Comparison of ENCODE assay signal across 1 cellular context in the genomic region with DNA sequence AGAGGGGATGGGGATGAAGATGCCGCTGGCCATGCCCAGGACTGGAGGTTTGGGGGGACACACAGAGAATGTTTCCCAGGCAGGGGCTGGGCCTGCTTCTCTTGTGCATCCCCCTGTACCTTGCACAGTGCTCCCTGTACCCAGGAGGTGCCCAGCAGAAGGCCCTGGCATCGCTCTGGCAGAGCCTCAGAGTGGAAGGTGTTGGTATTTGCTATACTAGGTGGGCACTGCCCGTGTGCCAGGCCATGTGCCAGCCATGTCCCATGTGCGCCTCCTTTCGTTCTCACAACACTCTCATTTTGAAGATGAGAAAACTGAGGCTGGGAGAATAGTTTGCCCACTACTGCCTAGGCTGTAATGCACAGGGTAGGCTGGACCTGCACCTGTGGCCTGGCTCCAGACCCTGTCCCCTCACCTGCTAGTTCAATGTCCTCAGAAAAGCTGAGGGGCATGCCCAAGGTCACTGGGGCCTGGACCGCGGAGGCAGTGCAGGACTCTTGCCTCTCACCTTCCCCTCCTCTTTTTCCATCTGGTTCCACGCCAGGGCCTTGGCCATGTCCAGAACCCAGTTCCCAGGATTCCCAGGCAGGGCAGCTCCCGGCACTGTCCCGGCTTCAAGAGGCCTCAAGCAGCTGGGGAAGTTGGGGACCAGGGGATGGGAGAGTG.
TF ChIP-seq lines count a peak whose summit lies in the region.

No MANE protein-coding gene starts in this region.

TF ChIP-seq in GM23338, 12 proteins besides CTCF, POLR2A, EP300 and RAD21 (continued from another document):
- TF ChIP-seq, protein P1, sequence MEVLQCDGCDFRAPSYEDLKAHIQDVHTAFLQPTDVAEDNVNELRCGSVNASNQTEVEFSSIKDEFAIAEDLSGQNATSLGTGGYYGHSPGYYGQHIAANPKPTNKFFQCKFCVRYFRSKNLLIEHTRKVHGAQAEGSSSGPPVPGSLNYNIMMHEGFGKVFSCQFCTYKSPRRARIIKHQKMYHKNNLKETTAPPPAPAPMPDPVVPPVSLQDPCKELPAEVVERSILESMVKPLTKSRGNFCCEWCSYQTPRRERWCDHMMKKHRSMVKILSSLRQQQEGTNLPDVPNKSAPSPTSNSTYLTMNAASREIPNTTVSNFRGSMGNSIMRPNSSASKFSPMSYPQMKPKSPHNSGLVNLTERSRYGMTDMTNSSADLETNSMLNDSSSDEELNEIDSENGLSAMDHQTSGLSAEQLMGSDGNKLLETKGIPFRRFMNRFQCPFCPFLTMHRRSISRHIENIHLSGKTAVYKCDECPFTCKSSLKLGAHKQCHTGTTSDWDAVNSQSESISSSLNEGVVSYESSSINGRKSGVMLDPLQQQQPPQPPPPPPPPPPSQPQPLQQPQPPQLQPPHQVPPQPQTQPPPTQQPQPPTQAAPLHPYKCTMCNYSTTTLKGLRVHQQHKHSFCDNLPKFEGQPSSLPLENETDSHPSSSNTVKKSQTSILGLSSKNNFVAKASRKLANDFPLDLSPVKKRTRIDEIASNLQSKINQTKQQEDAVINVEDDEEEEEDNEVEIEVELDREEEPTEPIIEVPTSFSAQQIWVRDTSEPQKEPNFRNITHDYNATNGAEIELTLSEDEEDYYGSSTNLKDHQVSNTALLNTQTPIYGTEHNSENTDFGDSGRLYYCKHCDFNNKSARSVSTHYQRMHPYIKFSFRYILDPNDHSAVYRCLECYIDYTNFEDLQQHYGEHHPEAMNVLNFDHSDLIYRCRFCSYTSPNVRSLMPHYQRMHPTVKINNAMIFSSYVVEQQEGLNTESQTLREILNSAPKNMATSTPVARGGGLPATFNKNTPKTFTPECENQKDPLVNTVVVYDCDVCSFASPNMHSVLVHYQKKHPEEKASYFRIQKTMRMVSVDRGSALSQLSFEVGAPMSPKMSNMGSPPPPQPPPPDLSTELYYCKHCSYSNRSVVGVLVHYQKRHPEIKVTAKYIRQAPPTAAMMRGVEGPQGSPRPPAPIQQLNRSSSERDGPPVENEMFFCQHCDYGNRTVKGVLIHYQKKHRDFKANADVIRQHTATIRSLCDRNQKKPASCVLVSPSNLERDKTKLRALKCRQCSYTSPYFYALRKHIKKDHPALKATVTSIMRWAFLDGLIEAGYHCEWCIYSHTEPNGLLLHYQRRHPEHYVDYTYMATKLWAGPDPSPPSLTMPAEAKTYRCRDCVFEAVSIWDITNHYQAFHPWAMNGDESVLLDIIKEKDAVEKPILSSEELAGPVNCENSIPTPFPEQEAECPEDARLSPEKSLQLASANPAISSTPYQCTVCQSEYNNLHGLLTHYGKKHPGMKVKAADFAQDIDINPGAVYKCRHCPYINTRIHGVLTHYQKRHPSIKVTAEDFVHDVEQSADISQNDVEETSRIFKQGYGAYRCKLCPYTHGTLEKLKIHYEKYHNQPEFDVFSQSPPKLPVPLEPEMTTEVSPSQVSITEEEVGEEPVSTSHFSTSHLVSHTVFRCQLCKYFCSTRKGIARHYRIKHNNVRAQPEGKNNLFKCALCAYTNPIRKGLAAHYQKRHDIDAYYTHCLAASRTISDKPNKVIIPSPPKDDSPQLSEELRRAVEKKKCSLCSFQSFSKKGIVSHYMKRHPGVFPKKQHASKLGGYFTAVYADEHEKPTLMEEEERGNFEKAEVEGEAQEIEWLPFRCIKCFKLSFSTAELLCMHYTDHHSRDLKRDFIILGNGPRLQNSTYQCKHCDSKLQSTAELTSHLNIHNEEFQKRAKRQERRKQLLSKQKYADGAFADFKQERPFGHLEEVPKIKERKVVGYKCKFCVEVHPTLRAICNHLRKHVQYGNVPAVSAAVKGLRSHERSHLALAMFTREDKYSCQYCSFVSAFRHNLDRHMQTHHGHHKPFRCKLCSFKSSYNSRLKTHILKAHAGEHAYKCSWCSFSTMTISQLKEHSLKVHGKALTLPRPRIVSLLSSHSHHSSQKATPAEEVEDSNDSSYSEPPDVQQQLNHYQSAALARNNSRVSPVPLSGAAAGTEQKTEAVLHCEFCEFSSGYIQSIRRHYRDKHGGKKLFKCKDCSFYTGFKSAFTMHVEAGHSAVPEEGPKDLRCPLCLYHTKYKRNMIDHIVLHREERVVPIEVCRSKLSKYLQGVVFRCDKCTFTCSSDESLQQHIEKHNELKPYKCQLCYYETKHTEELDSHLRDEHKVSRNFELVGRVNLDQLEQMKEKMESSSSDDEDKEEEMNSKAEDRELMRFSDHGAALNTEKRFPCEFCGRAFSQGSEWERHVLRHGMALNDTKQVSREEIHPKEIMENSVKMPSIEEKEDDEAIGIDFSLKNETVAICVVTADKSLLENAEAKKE (CRISPR knock-in tag; IDR thresholded peaks at IDR 0.05), result no peak
- TF ChIP-seq ZNF331 (CRISPR knock-in tag; IDR thresholded peaks at IDR 0.05; ENCODE audit: low read depth), result no peak
- TF ChIP-seq POLR2AphosphoS5 (IDR thresholded peaks at IDR 0.05; ENCODE audit: low read depth), result no peak
- TF ChIP-seq JUNB (IDR thresholded peaks at IDR 0.05; ENCODE audit: unreplicated experiment), result no peak
